Comparison of ENCODE assay signal across 10 cellular contexts in the genomic region with DNA sequence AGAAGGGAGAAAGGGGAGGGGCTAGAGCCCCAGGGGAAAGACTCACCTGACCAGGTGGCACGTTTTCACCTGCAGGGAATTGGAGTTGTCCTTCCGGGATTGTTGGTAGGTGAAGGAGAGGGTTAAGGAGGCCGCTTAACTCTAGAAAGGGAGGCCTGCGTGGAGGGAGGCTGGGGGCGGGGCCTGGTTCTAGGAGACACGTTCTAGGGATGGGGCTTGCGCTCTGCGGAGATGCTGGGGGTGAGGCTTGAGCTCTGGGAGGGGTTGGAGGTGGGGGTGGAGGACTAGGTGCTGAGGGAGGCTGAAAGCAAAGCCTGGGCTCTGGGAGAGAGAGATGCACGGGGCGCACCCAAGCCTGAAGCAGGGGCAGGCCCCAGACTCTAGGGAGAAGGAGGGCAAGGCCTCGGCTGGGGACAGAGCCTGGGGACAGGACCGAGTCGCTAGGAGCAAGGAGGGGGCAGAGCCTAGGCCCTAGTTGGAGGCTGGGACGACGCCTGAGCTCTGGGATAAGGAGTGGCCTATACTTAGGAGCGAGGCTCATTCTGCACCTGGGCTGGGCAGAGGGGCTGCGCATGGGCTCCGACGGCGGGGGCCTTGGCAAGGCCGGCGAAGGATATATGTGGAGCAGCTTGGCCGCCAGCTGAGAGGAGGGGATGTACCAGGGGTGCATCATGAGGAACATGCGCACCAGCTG. TPM values are rescaled to one million over a fixed set of nuclear protein-coding genes. Genes with fewer than 3 reads are reported as not detected.
DNase-seq lines count a peak whose midpoint lies in the region; ATAC-seq, FAIRE-seq and TF ChIP-seq lines count a peak whose summit lies in the region.
"Had no signal": no experiment of that assay in that cellular context is flagged by ENCODE, and none has a peak within 500 bp of the region (broad histone marks: within the 10 kb centered on the region; RNA-seq: fewer than 3 reads in every experiment).

No MANE protein-coding gene starts in this region.

- H3K9ac ChIP-seq in ES-I3 (ENCODE audit: low read depth, low read length) = peak overlapping the region; percentile 63; the same call in 1 of the 2 replicates
- peak overlapping the region; percentile 89 for H3K9ac ChIP-seq in NT2/D1 (ENCODE audit: insufficient read length, low read depth)

- H3K4me3 ChIP-seq in NT2/D1 (ENCODE audit: insufficient read length, low read depth) (peak overlapping the region; percentile 15), esophagus muscularis mucosa (peak overlapping the region; percentile 59 to 73 (median 69)), psoas muscle (peak overlapping the region; percentile 76)

- H3K9me3 ChIP-seq in ES-I3 (ENCODE audit: control insufficient read depth, insufficient read depth, low read length) (no peaks in the 10 kb centered on the region), NT2/D1 (ENCODE audit: insufficient read depth, low read length) (no peaks in the 10 kb centered on the region), esophagus muscularis mucosa (no peaks in the 10 kb centered on the region), psoas muscle (no peaks in the 10 kb centered on the region)

- no peak for TF ChIP-seq EP300 in esophagus muscularis mucosa (IDR thresholded peaks at IDR 0.05)

- H3K27ac ChIP-seq in esophagus muscularis mucosa (replicated peaks in 1 of 4) (peak overlapping the region; percentile 92 to 99 (median 96)), psoas muscle (no peak overlapping the region)

- H3K27me3 ChIP-seq in NT2/D1 (ENCODE audit: insufficient read depth, insufficient read length) (peaks cover 54% of the 10 kb centered on the region), esophagus muscularis mucosa (no peaks in the 10 kb centered on the region), psoas muscle (ENCODE audit: insufficient read depth in 3 of 3, low read length in 2 of 3) (no peaks in the 10 kb centered on the region)

- peaks cover 12% of the 10 kb centered on the region; the same call in 1 of the 2 replicates for H3K4me1 ChIP-seq in ES-I3 (ENCODE audit: insufficient read depth, low read length)
- peaks cover 41% of the 10 kb centered on the region for H3K4me1 ChIP-seq in NT2/D1 (ENCODE audit: insufficient read depth, insufficient read length)
- peaks cover 28 to 57% (median 54%) of the 10 kb centered on the region in 4 donors for H3K4me1 ChIP-seq in esophagus muscularis mucosa
- H3K4me1 ChIP-seq in psoas muscle = peaks cover 33% of the 10 kb centered on the region

- DNase-seq in NT2/D1 (ENCODE audit: low read depth, low spot score) = no peak
- no peak for DNase-seq in esophagus muscularis mucosa (ENCODE audit: extremely low spot score)
- no peak for DNase-seq in psoas muscle
- DNase-seq in GM12892 (ENCODE audit: insufficient read length) = no peak
- no peak for DNase-seq in cerebellar cortex (ENCODE audit: low spot score)
- DNase-seq: aorta, KG1 had no signal

- WGBS in esophagus muscularis mucosa = 68% methylated on average over 11 of the region's 24 CpGs
- WGBS in psoas muscle, 3 donors = 69 to 77% (median 70%) methylated on average over 24 of the region's 24 CpGs

- H3K36me3 ChIP-seq in ES-I3 (ENCODE audit: insufficient read depth, low read length) = no peaks in the 10 kb centered on the region
- H3K36me3 ChIP-seq in NT2/D1 (ENCODE audit: insufficient read depth, insufficient read length, low read length) = no peaks in the 10 kb centered on the region
- H3K36me3 ChIP-seq in esophagus muscularis mucosa = peaks cover 7 to 40% (median 19%) of the 10 kb centered on the region in 4 donors
- H3K36me3 ChIP-seq in psoas muscle (ENCODE audit: insufficient read depth in 1 of 2, low read depth in 1 of 2) = peaks cover 0 to 3% of the 10 kb centered on the region in 2 donors

- intact Hi-C loops in esophagus muscularis mucosa (cut with DNase I) (loop anchor here (5.0 kb wide), 1 partner anchor 36 kb away; a partner anchor contains a TSS), psoas muscle (cut with DNase I) (loop anchor here in 1 of 2 donors (5.0 kb wide), 1 partner anchor 54 kb away; no protein-coding TSS in a partner anchor)

- TF ChIP-seq CTCF in esophagus muscularis mucosa (IDR thresholded peaks at IDR 0.05) (no peak), psoas muscle (IDR thresholded peaks at IDR 0.05) (no peak)

- TF ChIP-seq POLR2A in esophagus muscularis mucosa (IDR thresholded peaks at IDR 0.05; ENCODE audit: low read depth) (no peak), GM12892 (IDR thresholded peaks at IDR 0.05; ENCODE audit: low read depth, low read length) (no peak)

- FAIRE-seq in GM12892 (lab: Jason Lieb, UNC) = no peak
- FAIRE-seq: G401.6 had no signal

- ATAC-seq in psoas muscle (no peak), GM21447 (IDR thresholded peaks at IDR 0.05; ENCODE audit: unreplicated experiment) (no peak)

RNA-seq across cellular contexts. Expression of a gene that starts 2.4 kb away (rescaled TPM):
- total RNA-seq in esophagus muscularis mucosa = 10 to 100 TPM; 32.8 to 72.8 (median 34.9) TPM
- 1 to 10 TPM; 2.6 to 8.6 (median 6.0) TPM for total RNA-seq in psoas muscle
- polyA plus RNA-seq in psoas muscle = 10 to 100 TPM in 1 of 3 donors, 1 to 10 TPM in 2; 6.5 to 14.7 (median 9.1) TPM
- polyA plus RNA-seq in GM12892 (2012; ENCODE audit: missing spikeins) = 2.4 TPM

RNA-seq across cellular contexts. Expression of a gene that starts 18.2 kb away (rescaled TPM):
- total RNA-seq in esophagus muscularis mucosa (10 to 100 TPM; 18.4 to 57.2 (median 26.3) TPM), psoas muscle (1,000 to 10,000 TPM; 1,536 to 2,203 (median 1,794) TPM)
- 1,000 to 10,000 TPM in 2 of 3 donors, 100 to 1,000 TPM in 1; 511 to 1,840 (median 1,729) TPM for polyA plus RNA-seq in psoas muscle
- polyA plus RNA-seq in GM12892 (2012; ENCODE audit: missing spikeins) = 0.70 TPM

RNA-seq across cellular contexts. Expression of a gene that starts 18.5 kb away (rescaled TPM):
- 10 to 100 TPM in 1 of 4 donors, 1 to 10 TPM in 3; 2.1 to 12.9 (median 4.3) TPM for total RNA-seq in esophagus muscularis mucosa
- total RNA-seq in psoas muscle = 1 to 10 TPM; 1.4 to 5.2 (median 3.5) TPM
- 1 to 10 TPM in 1 of 3 donors, under 1 TPM in 2; 0.44 to 1.9 (median 0.60) TPM for polyA plus RNA-seq in psoas muscle
- polyA plus RNA-seq in GM12892 (2012; ENCODE audit: missing spikeins) = 0.36 TPM

RNA-seq across cellular contexts. Expression of a gene that starts 36.8 kb away (rescaled TPM):
- total RNA-seq in esophagus muscularis mucosa (100 to 1,000 TPM; 199 to 285 (median 234) TPM), psoas muscle (100 to 1,000 TPM; 150 to 210 (median 184) TPM)
- 10 to 100 TPM; 56.2 to 89.6 (median 65.4) TPM for polyA plus RNA-seq in psoas muscle
- 146 TPM for polyA plus RNA-seq in GM12892 (2012; ENCODE audit: missing spikeins)

Comparison
In these comparisons a context has a peak if more than half of its experiments do, and no peak if none do; other contexts are left out.
1. H3K4me3 ChIP-seq: peak in every context shown above with its lines; median percentile 76 in psoas muscle; 69 in esophagus muscularis mucosa; 15 in NT2/D1.
2. RNA of a gene that starts 18.2 kb away (total RNA-seq): 1,536 to 2,203 TPM in psoas muscle; 18.4 to 57.2 TPM in esophagus muscularis mucosa; every median in the first group is over 10 times any median in the second.